13 cellular contexts compared by ENCODE assay signal in the genomic region with DNA sequence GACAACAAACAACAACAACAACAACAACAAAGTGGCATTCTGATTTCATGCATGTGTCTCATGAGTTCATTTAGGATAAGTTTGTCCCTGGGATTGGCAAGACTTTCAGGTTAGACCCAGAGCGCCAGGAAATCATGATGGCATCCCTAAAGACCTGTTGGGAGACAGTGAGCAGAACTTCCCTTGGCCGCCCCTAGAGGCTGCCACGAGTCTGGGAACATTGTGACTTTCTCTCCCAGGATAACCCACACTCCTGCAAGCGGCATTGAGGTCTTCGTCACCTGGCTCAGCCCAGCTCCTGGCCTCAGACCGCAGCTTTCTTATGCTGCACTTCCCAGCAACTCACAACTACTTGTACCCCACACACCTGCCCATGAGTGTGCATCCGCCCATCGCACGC.
DNase-seq lines count a peak whose midpoint lies in the region; ATAC-seq, FAIRE-seq and TF ChIP-seq lines count a peak whose summit lies in the region.
"Had no signal": no experiment of that assay in that cellular context is flagged by ENCODE, and none has a peak within 500 bp of the region (broad histone marks: within the 10 kb centered on the region; RNA-seq: fewer than 3 reads in every experiment).

No MANE protein-coding gene starts in this region.

- H3K79me2 ChIP-seq in astrocyte (ENCODE audit: insufficient read depth, low read length): no peaks in the 10 kb centered on the region

- H3K9me3 Mint-ChIP-seq in astrocyte (ENCODE audit: unreplicated experiment): peaks cover 10% of the 10 kb centered on the region
- H3K9me3 Mint-ChIP-seq in activated T-cell treated with anti-CD3 and anti-CD28 coated beads, Interleukin-2, amount 50 U/mL, for 4 hours: peaks cover 14% of the 10 kb centered on the region

- no peak overlapping the region for H3K27ac ChIP-seq in astrocyte (ENCODE audit: low read depth, low read length)
- H3K27ac ChIP-seq: tibial nerve had no signal

- DNase-seq in ELF-1 (ENCODE audit: low read depth, low spot score): peak; percentile 65
- peak; percentile 37 for DNase-seq in HuH-7.5 (ENCODE audit: low spot score)
- no peak for DNase-seq in astrocyte (ENCODE audit: low read depth)
- peak in 1 of 3 donors; percentile 18 for DNase-seq in mucosa of descending colon
- no peak for DNase-seq in activated T-cell treated with anti-CD3 and anti-CD28 coated beads, Interleukin-2, amount 50 U/mL, for 4 hours
- no peak for DNase-seq in cortex of kidney (lab: John Stamatoyannopoulos, UW)
- no peak for DNase-seq in activated effector memory CD4-positive, alpha-beta T cell treated with Interleukin-2 at 50 U/mL for 16 hours
- no peak for DNase-seq in NCI-H1105 (lab: John Stamatoyannopoulos, UW)
- DNase-seq: activated CD4-positive, alpha-beta T cell treated with anti-CD3 and anti-CD28 coated beads, Interleukin-2, amount 50 U/mL, for 48 hours; NCI-H2029 had no signal

- H3K27me3 Mint-ChIP-seq in astrocyte (ENCODE audit: low read depth, unreplicated experiment): no peaks in the 10 kb centered on the region
- H3K27me3 Mint-ChIP-seq in activated T-cell treated with anti-CD3 and anti-CD28 coated beads, Interleukin-2, amount 50 U/mL, for 4 hours (ENCODE audit: low read depth): peaks cover 8% of the 10 kb centered on the region

- FAIRE-seq in astrocyte (lab: Jason Lieb, UNC): no peak

- H3K9ac ChIP-seq in astrocyte (ENCODE audit: low read length): no peak overlapping the region

- H4K20me1 ChIP-seq in astrocyte (ENCODE audit: insufficient read depth, low read length): no peaks in the 10 kb centered on the region

- no peaks in the 10 kb centered on the region for H3K36me3 ChIP-seq in astrocyte (ENCODE audit: insufficient read depth, low read length)
- no peaks in the 10 kb centered on the region for H3K36me3 ChIP-seq in mucosa of descending colon (ENCODE audit: low read depth)

- H3K4me2 ChIP-seq in astrocyte (ENCODE audit: low read length): no peak overlapping the region

- TF ChIP-seq CTCF in astrocyte (IDR thresholded peaks at IDR 0.05; ENCODE audit: insufficient read depth, low read depth, low read length) (peak; percentile 14), mucosa of descending colon (IDR thresholded peaks at IDR 0.05) (no peak)

- H3K27ac Mint-ChIP-seq in astrocyte (ENCODE audit: unreplicated experiment): no peak overlapping the region
- H3K27ac Mint-ChIP-seq: memory B cell; T-helper 1 cell treated with Interleukin-12 subunit alpha and Interleukin-12 subunit beta and Interleukin-4 antibody, amounts not matched to agents 30 μg/mL and 1 μg/mL, for 36 hours had no signal

- no peaks in the 10 kb centered on the region for H3K4me1 Mint-ChIP-seq in astrocyte (ENCODE audit: low read depth, unreplicated experiment)
- H3K4me1 Mint-ChIP-seq in activated T-cell treated with anti-CD3 and anti-CD28 coated beads, Interleukin-2, amount 50 U/mL, for 4 hours (ENCODE audit: low read depth): no peaks in the 10 kb centered on the region
- H3K4me1 Mint-ChIP-seq: memory B cell had no signal

- H3K4me3 Mint-ChIP-seq in astrocyte (ENCODE audit: unreplicated experiment): no peak overlapping the region
- H3K4me3 Mint-ChIP-seq in activated T-cell treated with anti-CD3 and anti-CD28 coated beads, Interleukin-2, amount 50 U/mL, for 4 hours: no peak overlapping the region
- H3K4me3 Mint-ChIP-seq: memory B cell; T-helper 1 cell treated with Interleukin-12 subunit alpha and Interleukin-12 subunit beta and Interleukin-4 antibody, amounts not matched to agents 30 μg/mL and 1 μg/mL, for 36 hours had no signal

- H3K4me1 ChIP-seq in astrocyte (ENCODE audit: insufficient read depth, low read length) (no peaks in the 10 kb centered on the region), mucosa of descending colon (ENCODE audit: low read depth) (no peaks in the 10 kb centered on the region)
- H3K4me1 ChIP-seq: tibial nerve had no signal

- intact Hi-C loops in mucosa of descending colon (cut with DNase I, micrococcal nuclease): no loop called here

- peak; percentile 75 for ATAC-seq in mucosa of descending colon
- no peak for ATAC-seq in activated T-cell treated with anti-CD3 and anti-CD28 coated beads, Interleukin-2, amount 50 U/mL, for 4 hours

- H3K4me3 ChIP-seq in astrocyte (ENCODE audit: insufficient read depth, low read depth, low read length) (no peak overlapping the region), mucosa of descending colon (no peak overlapping the region)
- H3K4me3 ChIP-seq: tibial nerve had no signal

- no peaks in the 10 kb centered on the region for H3K36me3 Mint-ChIP-seq in astrocyte (ENCODE audit: low read depth, unreplicated experiment)
- H3K36me3 Mint-ChIP-seq in activated T-cell treated with anti-CD3 and anti-CD28 coated beads, Interleukin-2, amount 50 U/mL, for 4 hours (ENCODE audit: insufficient read depth): no peaks in the 10 kb centered on the region

- H3K27me3 ChIP-seq in astrocyte (ENCODE audit: insufficient read depth, low read length): no peaks in the 10 kb centered on the region
- H3K27me3 ChIP-seq: tibial nerve had no signal

- H3K9me3 ChIP-seq in astrocyte (ENCODE audit: insufficient read depth, low read depth, low read length): peaks cover 2% of the 10 kb centered on the region
- H3K9me3 ChIP-seq in mucosa of descending colon: peaks cover 5% of the 10 kb centered on the region
- H3K9me3 ChIP-seq: tibial nerve had no signal

- H2AFZ ChIP-seq in astrocyte (ENCODE audit: low read depth, low read length): no peak overlapping the region

Comparison
In these comparisons a context has a peak if more than half of its experiments do, and no peak if none do; other contexts are left out.
1. DNase-seq: peak in ELF-1 (single experiment) and HuH-7.5 (single experiment); none in astrocyte (single experiment), activated T-cell treated with anti-CD3 and anti-CD28 coated beads, Interleukin-2, amount 50 U/mL, for 4 hours (single experiment), cortex of kidney (single experiment), activated effector memory CD4-positive, alpha-beta T cell treated with Interleukin-2 at 50 U/mL for 16 hours (single experiment) and NCI-H1105 (single experiment).